Comparison of ENCODE assay signal across 16 cellular contexts in the genomic region with DNA sequence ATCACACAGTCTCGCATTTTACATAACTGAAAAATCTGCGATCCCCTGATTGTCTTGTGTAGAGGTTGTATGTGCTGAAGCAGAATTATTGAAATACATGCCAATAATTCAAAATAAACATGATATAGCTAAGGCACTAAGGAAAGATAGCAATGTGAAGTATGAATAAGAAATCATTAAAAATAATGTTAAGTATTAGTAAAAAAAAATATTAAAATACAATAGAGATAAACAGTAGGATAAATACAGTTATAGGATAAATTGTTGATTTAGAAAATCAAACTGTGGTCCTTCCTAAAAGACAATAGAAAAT.
DNase-seq lines count a peak whose midpoint lies in the region; ATAC-seq, FAIRE-seq and TF ChIP-seq lines count a peak whose summit lies in the region.
"Had no signal": no experiment of that assay in that cellular context is flagged by ENCODE, and none has a peak within 500 bp of the region (broad histone marks: within the 10 kb centered on the region; RNA-seq: fewer than 3 reads in every experiment).

No MANE protein-coding gene starts in this region.

- no peak overlapping the region for H3K27ac ChIP-seq in CD8-positive, alpha-beta T cell (ENCODE audit: low read depth, low read length)
- H3K27ac ChIP-seq in OCI-LY1 (ENCODE audit: low read depth, low read length, poor library complexity, severe bottlenecking) (no peak overlapping the region), gastroesophageal sphincter (no peak overlapping the region), caudate nucleus (ENCODE audit: low read depth, low read length) (no peak overlapping the region)
- H3K27ac ChIP-seq: adrenal gland, esophagus squamous epithelium, ovary, SK-N-MC, transverse colon had no signal

- peak overlapping the region; percentile 64 for H3K4me2 ChIP-seq in OCI-LY1 (ENCODE audit: low read length)

- peaks cover 7% of the 10 kb centered on the region for H3K4me1 Mint-ChIP-seq in CD8-positive, alpha-beta T cell (ENCODE audit: low read depth)
- peaks cover 8 to 11% of the 10 kb centered on the region in 2 donors for H3K4me1 Mint-ChIP-seq in natural killer cell

- H3K27me3 Mint-ChIP-seq in CD8-positive, alpha-beta T cell (ENCODE audit: low read depth), result no peaks in the 10 kb centered on the region
- no peaks in the 10 kb centered on the region for H3K27me3 Mint-ChIP-seq in natural killer cell (ENCODE audit: low read depth in 2 of 2)
- H3K27me3 Mint-ChIP-seq: activated CD8-positive, alpha-beta memory T cell treated with anti-CD3 and anti-CD28 coated beads, Interleukin-2, amount 10 ng/mL, durations not matched to agents 7 days and 5 days; stimulated activated naive CD8-positive, alpha-beta T cell treated with anti-CD3 and anti-CD28 coated beads, Interleukin-15, Interleukin-2, amounts not matched to agents 100 ng/mL and 50 ng/mL, for 24 hours had no signal

- H3K4me3 Mint-ChIP-seq in CD8-positive, alpha-beta T cell, result no peak overlapping the region
- H3K4me3 Mint-ChIP-seq in natural killer cell, result no peak overlapping the region

- TF ChIP-seq POLR2A in gastroesophageal sphincter (IDR thresholded peaks at IDR 0.05) (no peak), GM18505 (IDR thresholded peaks at IDR 0.05; ENCODE audit: borderline replicate concordance, extremely low read depth, insufficient read depth, insufficient read length) (no peak)

- peak; percentile 46 for TF ChIP-seq CTCF in CD8-positive, alpha-beta T cell (IDR thresholded peaks at IDR 0.05)
- no peak; the same call in 1 of the 2 replicates for TF ChIP-seq CTCF in OCI-LY1 (IDR thresholded peaks at IDR 0.05; ENCODE audit: low read length)
- TF ChIP-seq CTCF in natural killer cell (IDR thresholded peaks at IDR 0.05), result peak; percentile 52
- no peak for TF ChIP-seq CTCF in gastroesophageal sphincter (IDR thresholded peaks at IDR 0.05)

- H3K79me2 ChIP-seq in OCI-LY1 (ENCODE audit: insufficient read depth, low read length), result no peaks in the 10 kb centered on the region

- no peaks in the 10 kb centered on the region for H3K9me2 ChIP-seq in OCI-LY1 (ENCODE audit: low read depth, low read length)

- FAIRE-seq in colon (lab: Jason Lieb, UNC), result peak; percentile 76

- H3K9me3 ChIP-seq in CD8-positive, alpha-beta T cell (ENCODE audit: low read length), result no peaks in the 10 kb centered on the region
- no peaks in the 10 kb centered on the region for H3K9me3 ChIP-seq in OCI-LY1 (ENCODE audit: low read length)
- H3K9me3 ChIP-seq in gastroesophageal sphincter, result no peaks in the 10 kb centered on the region
- H3K9me3 ChIP-seq: adrenal gland, esophagus squamous epithelium, ovary, transverse colon had no signal

- H3K9me3 Mint-ChIP-seq in CD8-positive, alpha-beta T cell, result no peaks in the 10 kb centered on the region
- H3K9me3 Mint-ChIP-seq in natural killer cell, result no peaks in the 10 kb centered on the region
- H3K9me3 Mint-ChIP-seq: stimulated activated naive CD8-positive, alpha-beta T cell treated with anti-CD3 and anti-CD28 coated beads, Interleukin-15, Interleukin-2, amounts not matched to agents 100 ng/mL and 50 ng/mL, for 24 hours had no signal

- no peak for ATAC-seq in CD8-positive, alpha-beta T cell
- no peak for ATAC-seq in natural killer cell
- ATAC-seq in gastroesophageal sphincter, result no peak
- ATAC-seq in GM18505 (IDR thresholded peaks at IDR 0.05; ENCODE audit: unreplicated experiment), result no peak

- H3K36me3 Mint-ChIP-seq in CD8-positive, alpha-beta T cell, result peaks cover 2% of the 10 kb centered on the region
- H3K36me3 Mint-ChIP-seq in natural killer cell, result no peaks in the 10 kb centered on the region
- H3K36me3 Mint-ChIP-seq: activated CD8-positive, alpha-beta memory T cell treated with anti-CD3 and anti-CD28 coated beads, Interleukin-2, amount 10 ng/mL, durations not matched to agents 7 days and 5 days had no signal

- no peak overlapping the region for H3K9ac ChIP-seq in OCI-LY1 (ENCODE audit: low read length)

- no peak overlapping the region for H2AFZ ChIP-seq in OCI-LY1 (ENCODE audit: low read length)

- H3K27ac Mint-ChIP-seq in CD8-positive, alpha-beta T cell, result no peak overlapping the region
- no peak overlapping the region for H3K27ac Mint-ChIP-seq in natural killer cell
- H3K27ac Mint-ChIP-seq: activated CD8-positive, alpha-beta memory T cell treated with anti-CD3 and anti-CD28 coated beads, Interleukin-2, amount 10 ng/mL, durations not matched to agents 7 days and 5 days; stimulated activated naive CD8-positive, alpha-beta T cell treated with anti-CD3 and anti-CD28 coated beads, Interleukin-15, Interleukin-2, amounts not matched to agents 100 ng/mL and 50 ng/mL, for 24 hours had no signal

- no peaks in the 10 kb centered on the region for H3K4me1 ChIP-seq in CD8-positive, alpha-beta T cell (ENCODE audit: insufficient read depth, low read length)
- H3K4me1 ChIP-seq in OCI-LY1 (ENCODE audit: insufficient read depth, low read length, severe bottlenecking), result peaks cover 3% of the 10 kb centered on the region
- H3K4me1 ChIP-seq in gastroesophageal sphincter, result peaks cover 0 to 26% (median 3%) of the 10 kb centered on the region in 3 donors
- H3K4me1 ChIP-seq: esophagus squamous epithelium had no signal

- no peak for DNase-seq in CD8-positive, alpha-beta T cell
- DNase-seq in natural killer cell, result no peak
- no peak for DNase-seq in activated CD4-positive, alpha-beta T cell treated with anti-CD3 and anti-CD28 coated beads for 48 hours
- DNase-seq in caudate nucleus (lab: John Stamatoyannopoulos, UW), result no peak
- DNase-seq: esophagus squamous epithelium, NCI-H1417 treated with DMSO at 0.1 percent for 48 hours had no signal

- H3K4me3 ChIP-seq in CD8-positive, alpha-beta T cell (ENCODE audit: low read depth, low read length), result no peak overlapping the region
- H3K4me3 ChIP-seq in OCI-LY1 (ENCODE audit: low read depth, low read length, poor library complexity, severe bottlenecking), result peak overlapping the region; percentile 42
- H3K4me3 ChIP-seq in gastroesophageal sphincter, result no peak overlapping the region
- H3K4me3 ChIP-seq: adrenal gland, esophagus squamous epithelium, ovary, SK-N-MC had no signal

- H3F3A ChIP-seq in OCI-LY1 (ENCODE audit: insufficient read depth, low read length), result no peaks in the 10 kb centered on the region; the same call in 1 of the 2 replicates

- POLR2A ChIA-PET in CD8-positive, alpha-beta T cell (lab: Charles Lee), result no interaction called here

- no peaks in the 10 kb centered on the region for H3K27me3 ChIP-seq in CD8-positive, alpha-beta T cell (ENCODE audit: insufficient read depth, low read length)
- no peaks in the 10 kb centered on the region for H3K27me3 ChIP-seq in OCI-LY1 (ENCODE audit: insufficient read depth, low read length)
- H3K27me3 ChIP-seq in gastroesophageal sphincter, result no peaks in the 10 kb centered on the region
- H3K27me3 ChIP-seq: adrenal gland, esophagus squamous epithelium, ovary, transverse colon had no signal

- CTCF ChIA-PET in CD8-positive, alpha-beta T cell (lab: Charles Lee), result interaction anchor here (0.6 to 3.4 kb wide), 22 partner anchors 8 to 1160 kb away, joined by 3 to 40 read pairs (median 6); a partner anchor contains a TSS

- H3K36me3 ChIP-seq in CD8-positive, alpha-beta T cell (ENCODE audit: insufficient read depth, low read length), result no peaks in the 10 kb centered on the region
- no peaks in the 10 kb centered on the region for H3K36me3 ChIP-seq in OCI-LY1 (ENCODE audit: insufficient read depth, low read length)
- H3K36me3 ChIP-seq in gastroesophageal sphincter, result no peaks in the 10 kb centered on the region
- H3K36me3 ChIP-seq: adrenal gland, esophagus squamous epithelium, ovary, transverse colon had no signal

- H4K20me1 ChIP-seq in OCI-LY1 (ENCODE audit: insufficient read depth, low read length), result no peaks in the 10 kb centered on the region

- TF ChIP-seq EP300 in gastroesophageal sphincter (IDR thresholded peaks at IDR 0.05), result no peak

- 15 to 26% methylated on average over 2 of the region's 2 CpGs for WGBS in gastroesophageal sphincter (ENCODE audit: low coverage in 1 of 2), 2 donors

- intact Hi-C loops in CD8-positive, alpha-beta T cell (cut with DNase I, micrococcal nuclease), result loop anchor here (1.0 to 10.0 kb wide), 2 partner anchors 84 to 264 kb away; no protein-coding TSS in a partner anchor
- intact Hi-C loops in natural killer cell (cut with micrococcal nuclease), result loop anchor here (1.0 kb wide), 1 partner anchor 84 kb away; no protein-coding TSS in a partner anchor

Comparison
In these comparisons a context has a peak if more than half of its experiments do, and no peak if none do; other contexts are left out.
1. CTCF ChIP-seq: peak in CD8-positive, alpha-beta T cell (single experiment) and natural killer cell (single experiment); none in OCI-LY1 (single experiment) and gastroesophageal sphincter (0 of 4).